ENCODE assay signal across 2 cellular contexts in genomic region chr1:156912861-156913808, GRCh38.
A peak's percentile ranks its signal among the peaks of the same experiment; 100 is the strongest.
TF ChIP-seq lines count a peak whose summit lies in the region.

No MANE protein-coding gene starts in this region.

TF ChIP-seq in SK-N-SH treated with all-trans-retinoic acid at 6 μM for 48 hours, 23 proteins besides CTCF, POLR2A, EP300 and RAD21:
- TF ChIP-seq CSDC2 (CRISPR knock-in tag; IDR thresholded peaks at IDR 0.05) (no peak), TCF4 (CRISPR knock-in tag; IDR thresholded peaks at IDR 0.05; ENCODE audit: borderline replicate concordance) (peak; percentile 54)

TF ChIP-seq in HepG2, 621 proteins besides CTCF, POLR2A, EP300 and RAD21:
- TF ChIP-seq ZNF263 (CRISPR knock-in tag; IDR thresholded peaks at IDR 0.05) = peak; percentile 65; the same call in 1 of the 2 replicates
- no peak for TF ChIP-seq NCOR1 (IDR thresholded peaks at IDR 0.05; ENCODE audit: borderline replicate concordance, low read length)
